In genomic region chr11:130449246-130449990, GRCh38 we compare ENCODE assay signal across 10 cellular contexts. TPM values are rescaled to one million over a fixed set of nuclear protein-coding genes. Genes with fewer than 3 reads are reported as not detected.
DNase-seq lines count a peak whose midpoint lies in the region; ATAC-seq and TF ChIP-seq lines count a peak whose summit lies in the region.
"Had no signal": no experiment of that assay in that cellular context is flagged by ENCODE, and none has a peak within 500 bp of the region (broad histone marks: within the 10 kb centered on the region; RNA-seq: fewer than 3 reads in every experiment).

No MANE protein-coding gene starts in this region.

- no peak for DNase-seq in activated CD8-positive, alpha-beta T cell treated with anti-CD3 and anti-CD28 coated beads, Interleukin-2, amount 10 ng/mL, durations not matched to agents 7 days and 5 days
- no peak for DNase-seq in activated CD8-positive, alpha-beta T cell treated with anti-CD3 and anti-CD28 coated beads for 36 hours
- no peak for DNase-seq in choroid plexus epithelial cell (ENCODE audit: low read depth)
- DNase-seq in mesendoderm: no peak
- DNase-seq in transverse colon: no peak
- DNase-seq in superior temporal gyrus (ENCODE audit: extremely low spot score): no peak
- no peak for DNase-seq in NCI-H446 treated with DMSO at 0.1 percent for 48 hours (lab: John Stamatoyannopoulos, UW)
- DNase-seq: activated B cell treated with CpG ODN at 0.5 μM for 24 hours had no signal

- H2BK15ac ChIP-seq in mesendoderm (replicated peaks; ENCODE audit: low read depth): no peak overlapping the region

- H3K9ac ChIP-seq in mesendoderm (ENCODE audit: low read length): peak overlapping the region; percentile 70

- no peaks in the 10 kb centered on the region for H3K36me3 ChIP-seq in mesendoderm (ENCODE audit: control insufficient read depth, insufficient read depth, low read length)
- H3K36me3 ChIP-seq in transverse colon: no peaks in the 10 kb centered on the region

- no CpG with 5 or more reads among the region's 71 CpGs for WGBS in mesendoderm (ENCODE audit: extremely low coverage, insufficient coverage, low lambda C conversion rate)
- WGBS in transverse colon (ENCODE audit: low coverage in 1 of 2), 2 donors: 7% methylated on average over 59 of the region's 71 CpGs; no CpG with 5 or more reads in 1 of the 2 donors

- H3K27me3 ChIP-seq in mesendoderm (ENCODE audit: insufficient read depth, low read length, poor library complexity) (no peaks in the 10 kb centered on the region), transverse colon (peaks cover 12% of the 10 kb centered on the region)

- no peak overlapping the region for H3K4ac ChIP-seq in mesendoderm (ENCODE audit: low read depth, low read length)

- no peaks in the 10 kb centered on the region for H3K79me2 ChIP-seq in mesendoderm (ENCODE audit: control insufficient read depth, insufficient read depth, low read length)

- POLR2A ChIA-PET in activated CD8-positive, alpha-beta T cell treated with anti-CD3 and anti-CD28 coated beads, Interleukin-2, amount 10 ng/mL, durations not matched to agents 7 days and 5 days (lab: Charles Lee): no interaction called here
- POLR2A ChIA-PET in activated CD8-positive, alpha-beta T cell treated with anti-CD3 and anti-CD28 coated beads for 36 hours (lab: Charles Lee): no interaction called here

- CTCF ChIA-PET in activated CD8-positive, alpha-beta T cell treated with anti-CD3 and anti-CD28 coated beads, Interleukin-2, amount 10 ng/mL, durations not matched to agents 7 days and 5 days (lab: Charles Lee): interaction anchor here (1.4 kb wide), 1 partner anchor 12 kb away, joined by 3 read pairs; no protein-coding TSS in a partner anchor
- CTCF ChIA-PET in activated CD8-positive, alpha-beta T cell treated with anti-CD3 and anti-CD28 coated beads for 36 hours (lab: Charles Lee): no interaction called here

- H3K36me3 Mint-ChIP-seq in activated CD8-positive, alpha-beta T cell treated with anti-CD3 and anti-CD28 coated beads, Interleukin-2, amount 10 ng/mL, durations not matched to agents 7 days and 5 days (ENCODE audit: low read depth): no peaks in the 10 kb centered on the region
- H3K36me3 Mint-ChIP-seq in activated CD8-positive, alpha-beta T cell treated with anti-CD3 and anti-CD28 coated beads for 36 hours (ENCODE audit: low read depth): no peaks in the 10 kb centered on the region
- H3K36me3 Mint-ChIP-seq: memory B cell had no signal

- no peak for TF ChIP-seq POLR2A in transverse colon (IDR thresholded peaks at IDR 0.05)

- peak overlapping the region; percentile 94 for H3K4me2 ChIP-seq in mesendoderm (ENCODE audit: low read length)

- peak overlapping the region; percentile 57 for H3K4me3 Mint-ChIP-seq in activated CD8-positive, alpha-beta T cell treated with anti-CD3 and anti-CD28 coated beads, Interleukin-2, amount 10 ng/mL, durations not matched to agents 7 days and 5 days
- H3K4me3 Mint-ChIP-seq in activated CD8-positive, alpha-beta T cell treated with anti-CD3 and anti-CD28 coated beads for 36 hours: no peak overlapping the region
- H3K4me3 Mint-ChIP-seq: activated B cell treated with CpG ODN at 0.5 μM for 24 hours had no signal

- H3K27me3 Mint-ChIP-seq in activated CD8-positive, alpha-beta T cell treated with anti-CD3 and anti-CD28 coated beads, Interleukin-2, amount 10 ng/mL, durations not matched to agents 7 days and 5 days (ENCODE audit: low read depth): peaks cover 60% of the 10 kb centered on the region
- H3K27me3 Mint-ChIP-seq in activated CD8-positive, alpha-beta T cell treated with anti-CD3 and anti-CD28 coated beads for 36 hours: peaks cover 40% of the 10 kb centered on the region

- H3K27ac Mint-ChIP-seq in activated CD8-positive, alpha-beta T cell treated with anti-CD3 and anti-CD28 coated beads, Interleukin-2, amount 10 ng/mL, durations not matched to agents 7 days and 5 days: no peak overlapping the region
- no peak overlapping the region for H3K27ac Mint-ChIP-seq in activated CD8-positive, alpha-beta T cell treated with anti-CD3 and anti-CD28 coated beads for 36 hours
- H3K27ac Mint-ChIP-seq: activated B cell treated with CpG ODN at 0.5 μM for 24 hours, memory B cell had no signal

- in situ Hi-C loops in transverse colon (cut with MboI; ENCODE audit: low pct_ligation_motif_present in 1 of 4, low pct_unique_long_range_greater_than_20kb in 1 of 4, low sequenced_read_pairs in 3 of 4): loop anchor here in 1 of 4 donors (25.0 kb wide), 1 partner anchor 213 kb away; no protein-coding TSS in a partner anchor

- no peaks in the 10 kb centered on the region for H3K79me1 ChIP-seq in mesendoderm (ENCODE audit: low read length)

- no peak overlapping the region for H2AK5ac ChIP-seq in mesendoderm (ENCODE audit: low read length)

- no peak overlapping the region for H3K27ac ChIP-seq in mesendoderm (ENCODE audit: low read depth, low read length)
- H3K27ac ChIP-seq in transverse colon: peak overlapping the region; percentile 60 to 77 (median 72)

- no peaks in the 10 kb centered on the region for H3K9me3 Mint-ChIP-seq in activated CD8-positive, alpha-beta T cell treated with anti-CD3 and anti-CD28 coated beads, Interleukin-2, amount 10 ng/mL, durations not matched to agents 7 days and 5 days (ENCODE audit: insufficient read depth)
- no peaks in the 10 kb centered on the region for H3K9me3 Mint-ChIP-seq in activated CD8-positive, alpha-beta T cell treated with anti-CD3 and anti-CD28 coated beads for 36 hours
- H3K9me3 Mint-ChIP-seq: activated B cell treated with CpG ODN at 0.5 μM for 24 hours, memory B cell had no signal

- no peak for TF ChIP-seq CTCF in activated CD8-positive, alpha-beta T cell treated with anti-CD3 and anti-CD28 coated beads for 36 hours (IDR thresholded peaks at IDR 0.05)
- TF ChIP-seq CTCF in choroid plexus epithelial cell (conservative IDR thresholded peaks at IDR 0.05; ENCODE audit: low read depth, low read length): no peak
- no peak for TF ChIP-seq CTCF in transverse colon (IDR thresholded peaks at IDR 0.05)

- no peak overlapping the region for H2BK5ac ChIP-seq in mesendoderm (ENCODE audit: low read length)

- H4K8ac ChIP-seq in mesendoderm (ENCODE audit: low read depth, low read length): no peak overlapping the region

- ATAC-seq in activated CD8-positive, alpha-beta T cell treated with anti-CD3 and anti-CD28 coated beads, Interleukin-2, amount 10 ng/mL, durations not matched to agents 7 days and 5 days: no peak
- ATAC-seq in activated CD8-positive, alpha-beta T cell treated with anti-CD3 and anti-CD28 coated beads for 36 hours: no peak
- no peak for ATAC-seq in GM18517 (IDR thresholded peaks at IDR 0.05; ENCODE audit: unreplicated experiment)

- peak overlapping the region; percentile 70 for H3K4me3 ChIP-seq in choroid plexus epithelial cell (ENCODE audit: low read depth, low read length)
- peak overlapping the region; percentile 32 for H3K4me3 ChIP-seq in mesendoderm (ENCODE audit: low read length)
- H3K4me3 ChIP-seq in transverse colon: peak overlapping the region; percentile 38 to 68 (median 59)

- H3K4me1 ChIP-seq in mesendoderm (ENCODE audit: control insufficient read depth, low read depth, low read length) (peaks cover 7% of the 10 kb centered on the region), transverse colon (peaks cover 7 to 37% (median 15%) of the 10 kb centered on the region in 4 donors)

- peak overlapping the region; percentile 3 for H3K23ac ChIP-seq in mesendoderm (ENCODE audit: low read length)

- no peak overlapping the region for H3K18ac ChIP-seq in mesendoderm (ENCODE audit: low read length)

- H2BK120ac ChIP-seq in mesendoderm (ENCODE audit: low read depth, low read length): no peak overlapping the region

- no peak for TF ChIP-seq EP300 in transverse colon (IDR thresholded peaks at IDR 0.05; ENCODE audit: low read depth)

- no peak overlapping the region for H4K5ac ChIP-seq in mesendoderm (ENCODE audit: low read length)

- peak overlapping the region; percentile 69 for H3K56ac ChIP-seq in mesendoderm (ENCODE audit: low read length)

- H3K9me3 ChIP-seq in transverse colon: no peaks in the 10 kb centered on the region

- H3K4me1 Mint-ChIP-seq in activated CD8-positive, alpha-beta T cell treated with anti-CD3 and anti-CD28 coated beads, Interleukin-2, amount 10 ng/mL, durations not matched to agents 7 days and 5 days (ENCODE audit: low read depth): peaks cover 9% of the 10 kb centered on the region
- H3K4me1 Mint-ChIP-seq in activated CD8-positive, alpha-beta T cell treated with anti-CD3 and anti-CD28 coated beads for 36 hours (ENCODE audit: low read depth): peaks cover 3% of the 10 kb centered on the region

- intact Hi-C loops in activated CD8-positive, alpha-beta T cell treated with anti-CD3 and anti-CD28 coated beads for 36 hours (cut with micrococcal nuclease): no loop called here
- intact Hi-C loops in transverse colon (cut with DNase I; ENCODE audit: low total_unique reads): no loop called here

RNA-seq across cellular contexts. Expression of gene ADAMTS15, which starts 1.0 kb away (rescaled TPM):
- under 1 TPM; 0.05 to 0.08 TPM for total RNA-seq in activated CD8-positive, alpha-beta T cell treated with anti-CD3 and anti-CD28 coated beads, Interleukin-2, amount 10 ng/mL, durations not matched to agents 7 days and 5 days
- total RNA-seq in activated CD8-positive, alpha-beta T cell treated with anti-CD3 and anti-CD28 coated beads for 36 hours: not detected
- polyA plus RNA-seq in mesendoderm (2013, experiment 1 of 2): 2.5 TPM
- 2.6 TPM for polyA plus RNA-seq in mesendoderm (2013, experiment 2 of 2)
- 1 to 10 TPM; 1.6 to 8.2 (median 2.4) TPM for total RNA-seq in transverse colon
- total RNA-seq: activated B cell treated with CpG ODN at 0.5 μM for 24 hours had no signal

RNA-seq across cellular contexts. Expression of gene ADAMTS8, which starts 21.0 kb away (rescaled TPM):
- total RNA-seq in activated CD8-positive, alpha-beta T cell treated with anti-CD3 and anti-CD28 coated beads, Interleukin-2, amount 10 ng/mL, durations not matched to agents 7 days and 5 days: not detected
- not detected for total RNA-seq in activated CD8-positive, alpha-beta T cell treated with anti-CD3 and anti-CD28 coated beads for 36 hours
- 1.0 TPM for polyA plus RNA-seq in mesendoderm (2013, experiment 1 of 2)
- polyA plus RNA-seq in mesendoderm (2013, experiment 2 of 2): 1.3 TPM
- total RNA-seq in transverse colon: under 1 TPM in 3 of 4 donors, not detected in 1; 0.27 to 1.00 (median 0.95) TPM
- total RNA-seq: activated B cell treated with CpG ODN at 0.5 μM for 24 hours had no signal
